Comparison of ENCODE assay signal across 10 cellular contexts in genomic region chr15:90165157-90165556, GRCh38. TPM values are rescaled to one million over a fixed set of nuclear protein-coding genes. Genes with fewer than 3 reads are reported as not detected.
DNase-seq lines count a peak whose midpoint lies in the region; ATAC-seq and TF ChIP-seq lines count a peak whose summit lies in the region.
"Had no signal": no experiment of that assay in that cellular context is flagged by ENCODE, and none has a peak within 500 bp of the region (broad histone marks: within the 10 kb centered on the region; RNA-seq: fewer than 3 reads in every experiment).

No MANE protein-coding gene starts in this region.

- CTCF ChIA-PET in HEK293 (lab: Yijun Ruan, JAX), result interaction anchor here (0.8 to 1.7 kb wide), 3 partner anchors 37 to 1194 kb away, joined by 3 to 4 read pairs (median 3); no protein-coding TSS in a partner anchor

- 97 to 100% (median 100%) methylated on average over 1 of the region's 1 CpG for WGBS in adrenal gland, 4 donors
- WGBS in liver, result 100% methylated on average over 1 of the region's 1 CpG

- H3K36me3 ChIP-seq in HEK293 (ENCODE audit: control insufficient read depth in 2 of 2, insufficient read depth in 1 of 2, low read length in 2 of 2) (no peaks in the 10 kb centered on the region), adrenal gland (replicated peaks in 1 of 2) (no peaks in the 10 kb centered on the region), liver (ENCODE audit: control insufficient read depth in 4 of 4, insufficient read depth in 3 of 4, low read depth in 1 of 4, low read length in 3 of 4) (no peaks in the 10 kb centered on the region)

- intact Hi-C loops in adrenal gland (cut with DNase I), result no loop called here

- peak overlapping the region; percentile 24; the same call in 1 of the 2 replicates for H3K27ac ChIP-seq in HEK293 (ENCODE audit: extremely low read depth, low read depth, low read length)
- peak overlapping the region; percentile 56 to 89 (median 80) for H3K27ac ChIP-seq in adrenal gland
- H3K27ac ChIP-seq in liver (ENCODE audit: low read depth in 1 of 2, low read length in 2 of 2), result peak overlapping the region; percentile 81 to 89

- H3K4me3 Mint-ChIP-seq in stimulated activated effector memory CD8-positive, alpha-beta T cell treated with anti-CD3 and anti-CD28 coated beads, Interleukin-12 subunit alpha, Interleukin-12 subunit beta, amount 100 ng/mL, for 72 hours, result peak overlapping the region; percentile 4
- H3K4me3 Mint-ChIP-seq: endodermal cell, naive B cell had no signal

- no peak for DNase-seq in adrenal gland
- DNase-seq in stimulated activated effector memory CD8-positive, alpha-beta T cell treated with anti-CD3 and anti-CD28 coated beads, Interleukin-12 subunit alpha, Interleukin-12 subunit beta, amount 100 ng/mL, for 72 hours (ENCODE audit: low spot score in 2 of 2), result no peak
- no peak for DNase-seq in HuH-7.5 (ENCODE audit: low spot score)
- DNase-seq: naive B cell had no signal

- TF ChIP-seq CTCF in HEK293 (tag by site-specific recombination; IDR thresholded peaks at IDR 0.05) (no peak), adrenal gland (IDR thresholded peaks at IDR 0.05) (no peak), liver (IDR thresholded peaks at IDR 0.05; ENCODE audit: low read depth, low read length, missing input control) (no peak)

- H3K27me3 ChIP-seq in adrenal gland (no peaks in the 10 kb centered on the region), liver (ENCODE audit: control insufficient read depth in 4 of 4, insufficient read depth in 4 of 4, low read length in 3 of 4) (no peaks in the 10 kb centered on the region)

- H3K4me1 ChIP-seq in HEK293 (ENCODE audit: control insufficient read depth, insufficient read depth, low read length) (no peaks in the 10 kb centered on the region), adrenal gland (replicated peaks in 1 of 2) (peaks cover 4 to 22% of the 10 kb centered on the region in 2 donors), liver (ENCODE audit: control insufficient read depth in 4 of 4, insufficient read depth in 4 of 4, low read length in 3 of 4) (peaks cover 11 to 19% (median 14%) of the 10 kb centered on the region in 4 donors)

- no peaks in the 10 kb centered on the region for H3K36me3 Mint-ChIP-seq in stimulated activated effector memory CD8-positive, alpha-beta T cell treated with anti-CD3 and anti-CD28 coated beads, Interleukin-12 subunit alpha, Interleukin-12 subunit beta, amount 100 ng/mL, for 72 hours
- H3K36me3 Mint-ChIP-seq: naive B cell had no signal

- no peaks in the 10 kb centered on the region for H3K9me3 Mint-ChIP-seq in stimulated activated effector memory CD8-positive, alpha-beta T cell treated with anti-CD3 and anti-CD28 coated beads, Interleukin-12 subunit alpha, Interleukin-12 subunit beta, amount 100 ng/mL, for 72 hours
- H3K9me3 Mint-ChIP-seq: endodermal cell, naive B cell had no signal

- H3K9ac ChIP-seq in liver (ENCODE audit: low read depth in 1 of 2, low read length in 2 of 2), result no peak overlapping the region

- peak overlapping the region; percentile 11 for H3K27ac Mint-ChIP-seq in stimulated activated effector memory CD8-positive, alpha-beta T cell treated with anti-CD3 and anti-CD28 coated beads, Interleukin-12 subunit alpha, Interleukin-12 subunit beta, amount 100 ng/mL, for 72 hours

- ATAC-seq in stimulated activated effector memory CD8-positive, alpha-beta T cell treated with anti-CD3 and anti-CD28 coated beads, Interleukin-12 subunit alpha, Interleukin-12 subunit beta, amount 100 ng/mL, for 72 hours, result no peak
- ATAC-seq in GM19395 (IDR thresholded peaks at IDR 0.05; ENCODE audit: unreplicated experiment), result no peak
- no peak for ATAC-seq in GM18909 (IDR thresholded peaks at IDR 0.05; ENCODE audit: poor library complexity, unreplicated experiment)
- ATAC-seq in GM21381 (IDR thresholded peaks at IDR 0.05; ENCODE audit: unreplicated experiment), result no peak

- no peak for TF ChIP-seq POLR2A in adrenal gland (IDR thresholded peaks at IDR 0.05)

- H3K4me1 Mint-ChIP-seq in stimulated activated effector memory CD8-positive, alpha-beta T cell treated with anti-CD3 and anti-CD28 coated beads, Interleukin-12 subunit alpha, Interleukin-12 subunit beta, amount 100 ng/mL, for 72 hours, result peaks cover 28% of the 10 kb centered on the region
- H3K4me1 Mint-ChIP-seq: endodermal cell had no signal

- POLR2A ChIA-PET in HEK293 (lab: Yijun Ruan, JAX), result interaction anchor here (1.0 to 1.4 kb wide), 3 partner anchors 36 to 69 kb away, joined by 3 to 6 read pairs (median 6); partner anchors contain the start of genes CIB1, GDPGP1 and SEMA4B

- H3K4me3 ChIP-seq in HEK293 (ENCODE audit: low read depth, low read length) (no peak overlapping the region), adrenal gland (no peak overlapping the region), liver (ENCODE audit: low read depth in 1 of 3, low read length in 3 of 3) (no peak overlapping the region)

- no peaks in the 10 kb centered on the region for H3K9me3 ChIP-seq in HEK293 (ENCODE audit: control insufficient read depth, insufficient read depth, low read depth, low read length)
- H3K9me3 ChIP-seq in adrenal gland (replicated peaks in 1 of 3), result no peaks in the 10 kb centered on the region
- H3K9me3 ChIP-seq in liver (ENCODE audit: control insufficient read depth in 4 of 4, low read length in 3 of 4), result no peaks in the 10 kb centered on the region

- no peak for TF ChIP-seq RAD21 in liver (IDR thresholded peaks at IDR 0.05)

TF ChIP-seq in HEK293, 187 proteins besides CTCF, POLR2A, EP300 and RAD21:
- TF ChIP-seq ZNF335 (tag by site-specific recombination; conservative IDR thresholded peaks at IDR 0.05) (no peak), MEIS1 (CRISPR knock-in tag; IDR thresholded peaks at IDR 0.05; ENCODE audit: borderline replicate concordance) (no peak), ZNF121 (tag by site-specific recombination; IDR thresholded peaks at IDR 0.05) (peak; percentile 95), ZNF16 (tag by site-specific recombination; IDR thresholded peaks at IDR 0.05; ENCODE audit: low read depth) (no peak), ZNF19 (tag by site-specific recombination; IDR thresholded peaks at IDR 0.05; ENCODE audit: low read depth) (no peak), ZNF510 (tag by site-specific recombination; IDR thresholded peaks at IDR 0.05; ENCODE audit: insufficient replicate concordance) (no peak), ZBTB6 (tag by site-specific recombination; IDR thresholded peaks at IDR 0.05) (no peak), YY1 (tag by site-specific recombination; IDR thresholded peaks at IDR 0.05) (no peak), KLF8 (tag by site-specific recombination; IDR thresholded peaks at IDR 0.05) (no peak)
TF ChIP-seq in HEK293: peak in this region for 1.

TF ChIP-seq in liver, 16 proteins besides CTCF, POLR2A, EP300 and RAD21 (continues in another document):
- TF ChIP-seq EGR1 (IDR thresholded peaks at IDR 0.05; ENCODE audit: low read depth in 2 of 2), result no peak
- TF ChIP-seq HNF4G (IDR thresholded peaks at IDR 0.05), result no peak
- TF ChIP-seq RXRA (IDR thresholded peaks at IDR 0.05), result no peak
- no peak for TF ChIP-seq ZBTB33 (IDR thresholded peaks at IDR 0.05)
- TF ChIP-seq FOXA2 (IDR thresholded peaks at IDR 0.05), result no peak
- TF ChIP-seq YY1 (IDR thresholded peaks at IDR 0.05), result no peak
- TF ChIP-seq FOXA1 (IDR thresholded peaks at IDR 0.05), result no peak
- no peak for TF ChIP-seq HNF4A (conservative IDR thresholded peaks at IDR 0.05)
- TF ChIP-seq ATF3 (IDR thresholded peaks at IDR 0.05), result no peak
- no peak for TF ChIP-seq NR2F2 (IDR thresholded peaks at IDR 0.05)
- TF ChIP-seq JUND (IDR thresholded peaks at IDR 0.05), result no peak
- no peak for TF ChIP-seq SP1 (IDR thresholded peaks at IDR 0.05)

RNA-seq across cellular contexts. Expression of gene SEMA4B, which starts 36.0 kb away (rescaled TPM):
- total RNA-seq in adrenal gland (100 to 1,000 TPM in 4 of 8 donors, 10 to 100 TPM in 4; 27.5 to 155 (median 97.3) TPM), liver (10 to 100 TPM; 38.8 to 52.2 TPM)
- polyA plus RNA-seq in adrenal gland (10 to 100 TPM; 20.2 to 50.3 (median 41.6) TPM), liver (10 to 100 TPM; 14.3 to 15.2 TPM)

Comparison
In these comparisons a context has a peak if more than half of its experiments do, and no peak if none do; other contexts are left out.
1. H3K27ac ChIP-seq: peak in every context shown above with its lines; median percentile 85 in liver; 80 in adrenal gland; 24 in HEK293.